Comparison of ENCODE assay signal across 8 cellular contexts in genomic region chr1:155254714-155255242, GRCh38. TPM values are rescaled to one million over a fixed set of nuclear protein-coding genes. Genes with fewer than 3 reads are reported as not detected.
A peak's percentile ranks its signal among the peaks of the same experiment; 100 is the strongest.
DNase-seq lines count a peak whose midpoint lies in the region; ATAC-seq and TF ChIP-seq lines count a peak whose summit lies in the region.

No MANE protein-coding gene starts in this region.

- DNase-seq in NCI-H82 (lab: John Stamatoyannopoulos, UW) (peak; percentile 73), NCI-H82 treated with DMSO at 0.1 percent for 48 hours (lab: John Stamatoyannopoulos, UW; ENCODE audit: unreplicated experiment) (no peak), fibroblast of the aortic adventitia (ENCODE audit: low read depth) (no peak), COLO829 (ENCODE audit: low spot score) (no peak), NCI-H2196 (lab: John Stamatoyannopoulos, UW; ENCODE audit: unreplicated experiment) (no peak)

- H3K9ac ChIP-seq in SU-DHL-6 (ENCODE audit: low read length) (peak overlapping the region; percentile 76), parathyroid adenoma (no peak overlapping the region)

- no peaks in the 10 kb centered on the region for H4K20me1 ChIP-seq in SU-DHL-6 (ENCODE audit: low read depth, low read length)

- H3K27me3 ChIP-seq in SU-DHL-6 (ENCODE audit: low read length): no peaks in the 10 kb centered on the region
- no peaks in the 10 kb centered on the region for H3K27me3 ChIP-seq in parathyroid adenoma (ENCODE audit: control insufficient read depth, insufficient read depth, low read length)

- TF ChIP-seq CTCF in SU-DHL-6 (IDR thresholded peaks at IDR 0.05; ENCODE audit: insufficient read depth, low read length, poor library complexity, severe bottlenecking) (no peak), fibroblast of the aortic adventitia (IDR thresholded peaks at IDR 0.05; ENCODE audit: insufficient read depth, low read length) (no peak), parathyroid adenoma (IDR thresholded peaks at IDR 0.05) (no peak)

- H3K4me3 ChIP-seq in SU-DHL-6 (ENCODE audit: insufficient read depth, low read length, poor library complexity, severe bottlenecking): peak overlapping the region; percentile 71
- peak overlapping the region; percentile 84 for H3K4me3 ChIP-seq in fibroblast of the aortic adventitia (ENCODE audit: low read depth, low read length)
- peak overlapping the region; percentile 63 for H3K4me3 ChIP-seq in parathyroid adenoma (ENCODE audit: low read depth, low read length)

- H3K4me2 ChIP-seq in SU-DHL-6 (ENCODE audit: low read depth, low read length, poor library complexity, severe bottlenecking) (peak overlapping the region; percentile 51), parathyroid adenoma (ENCODE audit: low read length) (peak overlapping the region; percentile 77)

- H3K36me3 ChIP-seq in SU-DHL-6 (ENCODE audit: low read length): no peaks in the 10 kb centered on the region
- no peaks in the 10 kb centered on the region for H3K36me3 ChIP-seq in parathyroid adenoma (ENCODE audit: control insufficient read depth, insufficient read depth, low read length)

- H3K27ac ChIP-seq in SU-DHL-6 (ENCODE audit: low read depth, low read length) (peak overlapping the region; percentile 57), parathyroid adenoma (peak overlapping the region; percentile 93)

- H3F3A ChIP-seq in SU-DHL-6 (ENCODE audit: insufficient read depth): peaks cover 14% of the 10 kb centered on the region; the same call in 1 of the 2 replicates

- H3K9me2 ChIP-seq in SU-DHL-6 (replicated peaks; ENCODE audit: insufficient read depth, low read length): no peaks in the 10 kb centered on the region

- H3K79me2 ChIP-seq in SU-DHL-6 (ENCODE audit: insufficient read depth, low read length) (no peaks in the 10 kb centered on the region), parathyroid adenoma (no peaks in the 10 kb centered on the region)

- peaks cover 4% of the 10 kb centered on the region for H3K4me1 ChIP-seq in parathyroid adenoma

- H2AFZ ChIP-seq in SU-DHL-6 (ENCODE audit: low read depth, low read length, severe bottlenecking): peak overlapping the region; percentile 44
- peak overlapping the region; percentile 85 for H2AFZ ChIP-seq in parathyroid adenoma

- H3K9me3 ChIP-seq in SU-DHL-6 (ENCODE audit: insufficient read depth, low read length): no peaks in the 10 kb centered on the region
- no peaks in the 10 kb centered on the region for H3K9me3 ChIP-seq in parathyroid adenoma (ENCODE audit: control insufficient read depth, low read length)

- no peak for ATAC-seq in HG02981 (IDR thresholded peaks at IDR 0.05; ENCODE audit: unreplicated experiment)

RNA-seq across cellular contexts. Expression of gene ENTREP3, which starts 0.5 kb away (rescaled TPM):
- 9.0 and 9.3 TPM in 2 replicates for total RNA-seq in fibroblast of the aortic adventitia (ENCODE audit: low replicate concordance)

RNA-seq across cellular contexts. Expression of gene SCAMP3, which starts 7.4 kb away (rescaled TPM):
- 12.5 and 47.6 TPM in 2 replicates for total RNA-seq in fibroblast of the aortic adventitia (ENCODE audit: low replicate concordance)

RNA-seq across cellular contexts. Expression of gene CLK2, which starts 18.5 kb away (rescaled TPM):
- total RNA-seq in fibroblast of the aortic adventitia (ENCODE audit: low replicate concordance): 29.7 and 53.7 TPM in 2 replicates

RNA-seq across cellular contexts. Expression of gene HCN3, which starts 22.5 kb away (rescaled TPM):
- total RNA-seq in fibroblast of the aortic adventitia (ENCODE audit: low replicate concordance): 0.08 and 1.4 TPM in 2 replicates

RNA-seq across cellular contexts. Expression of gene MTX1, which starts 46.3 kb away (rescaled TPM):
- 13.7 and 26.1 TPM in 2 replicates for total RNA-seq in fibroblast of the aortic adventitia (ENCODE audit: low replicate concordance)
